ENCODE assay signal across 26 cellular contexts in the genomic region with DNA sequence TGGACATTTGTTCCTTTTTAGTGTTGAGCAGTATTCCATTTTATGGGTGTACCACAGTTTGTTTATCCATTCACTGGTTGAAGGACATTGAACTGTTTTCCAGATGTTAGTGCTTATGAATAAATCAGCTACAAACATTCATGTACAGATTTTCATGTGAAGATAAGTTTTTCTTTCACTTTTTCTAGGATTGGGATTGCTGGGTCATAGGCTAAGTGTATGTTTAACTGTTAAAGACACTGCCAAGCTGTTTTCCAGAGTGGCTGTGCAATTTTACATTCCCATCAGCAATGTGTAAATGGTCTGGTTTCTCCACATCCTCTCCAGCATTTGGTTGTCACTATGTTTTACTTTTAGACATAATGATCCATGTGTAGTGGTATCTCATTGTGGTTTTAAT.
"Had no signal": no experiment of that assay in that cellular context is flagged by ENCODE, and none has a peak within 500 bp of the region (broad histone marks: within the 10 kb centered on the region; RNA-seq: fewer than 3 reads in every experiment).

No MANE protein-coding gene starts in this region.

- H3K27ac Mint-ChIP-seq: naive thymus-derived CD4-positive, alpha-beta T cell had no signal

- DNase-seq: dermis blood vessel endothelial cell; dorsolateral prefrontal cortex; effector CD4-positive, alpha-beta T cell; effector memory CD4-positive, alpha-beta T cell; erythroblast; esophagus squamous epithelium; foreskin keratinocyte; glutamatergic neuron; head of caudate nucleus; heart right ventricle; hippocampal formation; left cardiac atrium; left lung; left ventricle myocardium superior; lower lobe of right lung; mesendoderm; midbrain; naive thymus-derived CD4-positive, alpha-beta T cell had no signal

- H3K36me3 ChIP-seq: esophagus squamous epithelium, gastroesophageal sphincter, heart right ventricle, left lung, lower lobe of right lung had no signal

- ATAC-seq: esophagus mucosa; foreskin keratinocyte; gastroesophageal sphincter; heart right ventricle; left cardiac atrium; left lung; left ventricle myocardium superior; lower lobe of right lung; naive thymus-derived CD4-positive, alpha-beta T cell had no signal

- H3K4me1 ChIP-seq: esophagus squamous epithelium, gastroesophageal sphincter, left lung, lower lobe of right lung had no signal

- H3K4me3 ChIP-seq: coronary artery, dorsolateral prefrontal cortex, esophagus squamous epithelium, gastroesophageal sphincter, heart right ventricle, left lung, lower lobe of right lung had no signal

- H3K4me1 Mint-ChIP-seq: naive thymus-derived CD4-positive, alpha-beta T cell had no signal

- H3K27ac ChIP-seq: coronary artery, dorsolateral prefrontal cortex, epithelial cell of prostate, esophagus squamous epithelium, foreskin keratinocyte, gastroesophageal sphincter, heart right ventricle, left lung, lower lobe of right lung had no signal

- FAIRE-seq: endothelial cell of umbilical vein, frontal cortex, islet of Langerhans, keratinocyte had no signal

- H3K27me3 ChIP-seq: esophagus squamous epithelium, foreskin keratinocyte, gastroesophageal sphincter, heart right ventricle, left lung had no signal

- H3K4me3 Mint-ChIP-seq: naive thymus-derived CD4-positive, alpha-beta T cell had no signal

- H3K9me3 ChIP-seq: esophagus squamous epithelium, lower lobe of right lung had no signal
